Comparison of ENCODE assay signal across 8 cellular contexts in the genomic region with DNA sequence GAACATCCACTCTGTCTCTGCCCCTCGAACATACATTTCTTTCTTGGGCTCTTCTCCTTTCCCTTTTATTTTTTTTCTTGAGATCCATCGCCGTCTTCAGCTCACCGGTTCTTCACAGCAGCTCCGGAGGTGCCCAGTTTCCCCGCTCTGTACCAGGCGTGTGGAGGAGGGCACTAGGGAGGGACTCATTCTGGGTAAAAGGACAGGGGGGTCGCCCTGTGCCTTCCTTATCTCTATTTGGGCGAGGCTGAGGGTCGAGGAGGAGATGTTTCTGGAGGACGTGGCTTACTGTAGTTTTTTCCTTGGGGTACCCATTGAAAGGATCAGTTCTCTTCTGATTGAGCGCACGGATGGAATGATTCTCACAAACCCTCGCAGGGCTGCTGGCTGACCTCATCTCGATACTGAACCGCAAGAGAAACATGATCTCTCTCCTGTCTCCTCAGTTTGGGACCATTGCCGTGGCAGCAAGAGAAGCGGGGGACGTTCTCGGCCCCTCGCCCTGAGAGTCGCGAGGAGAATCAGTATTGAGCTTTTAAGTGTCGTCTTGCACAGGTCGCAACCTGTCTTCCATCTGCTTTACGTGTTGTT. TPM values are rescaled to one million over a fixed set of nuclear protein-coding genes. Genes with fewer than 3 reads are reported as not detected.
A peak's percentile ranks its signal among the peaks of the same experiment; 100 is the strongest.
DNase-seq lines count a peak whose midpoint lies in the region; ATAC-seq and TF ChIP-seq lines count a peak whose summit lies in the region.

No MANE protein-coding gene starts in this region.

- H3K4me1 ChIP-seq in mammary epithelial cell (ENCODE audit: insufficient read depth, low read length), result peaks cover 16% of the 10 kb centered on the region

- intact Hi-C loops in mammary epithelial cell (cut with micrococcal nuclease), result loop anchor here (2.0 kb wide), 1 partner anchor 22 kb away; no protein-coding TSS in a partner anchor

- peak overlapping the region; percentile 66 for H3K4me3 ChIP-seq in H7 (ENCODE audit: insufficient read depth, low read depth, low read length)
- H3K4me3 ChIP-seq in mammary epithelial cell (replicated peaks in 1 of 3; ENCODE audit: insufficient read depth in 1 of 3, low read depth in 2 of 3, low read length in 3 of 3), result peak overlapping the region; percentile 52 to 79 (median 77)

- H4K20me1 ChIP-seq in mammary epithelial cell (ENCODE audit: insufficient read depth, low read length), result no peaks in the 10 kb centered on the region

- TF ChIP-seq CTCF in mammary epithelial cell (conservative IDR thresholded peaks at IDR 0.05 in 1 of 2, IDR thresholded peaks at IDR 0.05 in 1 of 2; ENCODE audit: extremely low read depth in 1 of 2, insufficient read depth in 1 of 2, low read depth in 1 of 2, low read length in 2 of 2), result no peak

- peak overlapping the region; percentile 97 for H3K9ac ChIP-seq in mammary epithelial cell (ENCODE audit: insufficient read depth, low read length)

- H2AFZ ChIP-seq in mammary epithelial cell (ENCODE audit: low read depth, low read length), result peak overlapping the region; percentile 97

- DNase-seq in GM03348 (ENCODE audit: low spot score), result peak; percentile 47
- DNase-seq in H7, result peak; percentile 35
- DNase-seq in OCI-M1 (lab: John Stamatoyannopoulos, UW), result peak; percentile 53
- peak; percentile 63 for DNase-seq in mammary epithelial cell
- DNase-seq in left kidney (ENCODE audit: low read depth, low spot score), result peak; percentile 77
- no peak for DNase-seq in stimulated activated naive CD8-positive, alpha-beta T cell treated with anti-CD3 and anti-CD28 coated beads, Interleukin-15, Interleukin-2, amounts not matched to agents 100 U/mL and 50 U/mL, for 24 hours
- DNase-seq in NCI-H2081 treated with DMSO at 0.1 percent for 48 hours (lab: John Stamatoyannopoulos, UW), result no peak

- in situ Hi-C loops in mammary epithelial cell (cut with MboI; ENCODE audit: low sequenced_read_pairs in 2 of 2), result no loop called here

- H3K36me3 ChIP-seq in H7 (replicated peaks; ENCODE audit: control insufficient read depth, insufficient read depth, low read length) (no peaks in the 10 kb centered on the region), mammary epithelial cell (ENCODE audit: insufficient read depth, low read length) (no peaks in the 10 kb centered on the region)

- H3K4me2 ChIP-seq in mammary epithelial cell (ENCODE audit: insufficient read depth, low read depth, low read length), result peak overlapping the region; percentile 97

- dilution Hi-C loops in mammary epithelial cell (cut with HindIII; ENCODE audit: low sequenced_read_pairs), result no loop called here

- ATAC-seq in stimulated activated naive CD8-positive, alpha-beta T cell treated with anti-CD3 and anti-CD28 coated beads, Interleukin-15, Interleukin-2, amounts not matched to agents 100 U/mL and 50 U/mL, for 24 hours, result peak; percentile 4
- no peak for ATAC-seq in GM18520 (IDR thresholded peaks at IDR 0.05; ENCODE audit: unreplicated experiment)

- TSS peak; percentile 55 for BruUV-seq in mammary epithelial cell (replicated peaks; lab: Mats Ljungman, UMichigan)

- peaks cover 18% of the 10 kb centered on the region for H3K79me2 ChIP-seq in mammary epithelial cell (ENCODE audit: insufficient read depth, low read length)

- no peaks in the 10 kb centered on the region for H3K27me3 ChIP-seq in H7 (ENCODE audit: control insufficient read depth, insufficient read depth, low read length)
- no peaks in the 10 kb centered on the region for H3K27me3 ChIP-seq in mammary epithelial cell (ENCODE audit: insufficient read depth, low read length)

- peak overlapping the region; percentile 93 for H3K27ac ChIP-seq in mammary epithelial cell (ENCODE audit: insufficient read depth, low read depth, low read length)

- CTCF ChIA-PET in mammary epithelial cell (lab: Charles Lee; ENCODE audit: low non-redundant PET), result no interaction called here

- H3K9me3 ChIP-seq in mammary epithelial cell (replicated peaks; ENCODE audit: insufficient read depth, low read length), result no peaks in the 10 kb centered on the region

- WGBS in mammary epithelial cell (ENCODE audit: low coverage, missing lambda C conversion rate), result under 1% methylated on average over 24 of the region's 26 CpGs

RNA-seq across cellular contexts. Expression of gene LIN52, which starts 0.4 kb away (rescaled TPM):
- 13.3 and 18.3 TPM in 2 replicates for total RNA-seq in H7 (2014; rRNA removed; shearing (Covaris generic))
- 1 to 10 TPM; 3.8 to 10.0 TPM for total RNA-seq in mammary epithelial cell
- 5.7 TPM for polyA plus RNA-seq in mammary epithelial cell
- polyA minus RNA-seq in mammary epithelial cell, result 17.8 TPM

RNA-seq across cellular contexts. Expression of gene ALDH6A1, which starts 0.9 kb away (rescaled TPM):
- total RNA-seq in H7 (2014; rRNA removed; shearing (Covaris generic)), result 15.6 and 27.2 TPM in 2 replicates
- 10 to 100 TPM in 1 of 2 donors, 1 to 10 TPM in 1; 8.4 to 10.2 TPM for total RNA-seq in mammary epithelial cell
- polyA plus RNA-seq in mammary epithelial cell, result 4.9 TPM
- 2.5 TPM for polyA minus RNA-seq in mammary epithelial cell

Comparison
In these comparisons a context has a peak if more than half of its experiments do, and no peak if none do; other contexts are left out.
1. DNase-seq: peak in GM03348 (single experiment), H7 (single experiment), OCI-M1 (single experiment), mammary epithelial cell (single experiment) and left kidney (single experiment); none in stimulated activated naive CD8-positive, alpha-beta T cell treated with anti-CD3 and anti-CD28 coated beads, Interleukin-15, Interleukin-2, amounts not matched to agents 100 U/mL and 50 U/mL, for 24 hours (single experiment) and NCI-H2081 treated with DMSO at 0.1 percent for 48 hours (single experiment).